9 cellular contexts compared by ENCODE assay signal in genomic region chr4:182624281-182624680, GRCh38.
"Had no signal": no experiment of that assay in that cellular context is flagged by ENCODE, and none has a peak within 500 bp of the region (broad histone marks: within the 10 kb centered on the region; RNA-seq: fewer than 3 reads in every experiment).

No MANE protein-coding gene starts in this region.

- ATAC-seq: HCT116, HepG2 had no signal

- H3K27me3 Mint-ChIP-seq: IgD-negative memory B cell had no signal

- H3K27ac ChIP-seq: HL-60, KMS-11 had no signal

- H3K27ac Mint-ChIP-seq: IgD-negative memory B cell had no signal

- H3K9me3 ChIP-seq: HAP-1 had no signal

- H3K4me1 Mint-ChIP-seq: IgD-negative memory B cell had no signal

- DNase-seq: Karpas-422, KBM-7 had no signal

- H3K4me3 Mint-ChIP-seq: GM23338, IgD-negative memory B cell had no signal

- H3K4me3 ChIP-seq: GM23338, HAP-1 had no signal

- H3K9me3 Mint-ChIP-seq: IgD-negative memory B cell had no signal

- H3K36me3 Mint-ChIP-seq: IgD-negative memory B cell had no signal
